In genomic region chr15:92714457-92715401, GRCh38 we compare ENCODE assay signal across 8 cellular contexts. TPM values are rescaled to one million over a fixed set of nuclear protein-coding genes. Genes with fewer than 3 reads are reported as not detected.
DNase-seq lines count a peak whose midpoint lies in the region; ATAC-seq and TF ChIP-seq lines count a peak whose summit lies in the region.

No MANE protein-coding gene starts in this region.

- TF ChIP-seq CTCF in activated B cell treated with CpG ODN at 0.5 μM for 24 hours (IDR thresholded peaks at IDR 0.05): no peak

- no peaks in the 10 kb centered on the region for H3K9me3 Mint-ChIP-seq in activated B cell treated with CpG ODN at 0.5 μM for 24 hours

- intact Hi-C loops in activated B cell treated with CpG ODN at 0.5 μM for 24 hours (cut with micrococcal nuclease): loop anchor here (5.0 kb wide), 2 partner anchors 203 to 437 kb away; no protein-coding TSS in a partner anchor

- no peaks in the 10 kb centered on the region for H3K36me3 Mint-ChIP-seq in activated B cell treated with CpG ODN at 0.5 μM for 24 hours (ENCODE audit: low read depth)

- POLR2A ChIA-PET in activated B cell treated with CpG ODN at 0.5 μM for 24 hours (lab: Charles Lee): no interaction called here

- peak; percentile 58 for ATAC-seq in HG02970 (IDR thresholded peaks at IDR 0.05; ENCODE audit: low FRiP score, unreplicated experiment)
- peak; percentile 82 for ATAC-seq in activated B cell treated with CpG ODN at 0.5 μM for 24 hours (ENCODE audit: low read depth)

- CTCF ChIA-PET in activated B cell treated with CpG ODN at 0.5 μM for 24 hours (lab: Charles Lee): interaction anchor here (0.8 to 2.2 kb wide), 11 partner anchors 13 to 1412 kb away, joined by 3 to 26 read pairs (median 5); no protein-coding TSS in a partner anchor

- H3K27ac Mint-ChIP-seq in activated B cell treated with CpG ODN at 0.5 μM for 24 hours: no peak overlapping the region

- H3K4me3 Mint-ChIP-seq in activated B cell treated with CpG ODN at 0.5 μM for 24 hours: peak overlapping the region; percentile 68

- peaks cover 7% of the 10 kb centered on the region for H3K4me1 Mint-ChIP-seq in activated B cell treated with CpG ODN at 0.5 μM for 24 hours

- H3K27me3 Mint-ChIP-seq in activated B cell treated with CpG ODN at 0.5 μM for 24 hours: peaks cover 39% of the 10 kb centered on the region

- peak; percentile 33 for DNase-seq in DMS153 treated with DMSO at 0.1 percent for 48 hours (lab: John Stamatoyannopoulos, UW; ENCODE audit: unreplicated experiment)
- no peak for DNase-seq in DMS153 (lab: John Stamatoyannopoulos, UW)
- DNase-seq in NCI-H2196 treated with DMSO at 0.1 percent for 48 hours (lab: John Stamatoyannopoulos, UW; ENCODE audit: unreplicated experiment): peak; percentile 46
- DNase-seq in activated B cell treated with CpG ODN at 0.5 μM for 24 hours: peak; percentile 51
- DNase-seq in central memory CD4-positive, alpha-beta T cell: peak; percentile 54
- DNase-seq in islet precursor cell: peak; percentile 82
- DNase-seq in stimulated activated CD4-positive, alpha-beta T cell treated with anti-CD3 and anti-CD28 coated beads, Interleukin-12 subunit alpha, Interleukin-12 subunit beta, amount 100 ng/mL, for 4 hours: peak; percentile 73

RNA-seq across cellular contexts. Expression of gene FAM174B, which starts 59.2 kb away (rescaled TPM):
- 0.91 and 1.1 TPM in 2 replicates for total RNA-seq in activated B cell treated with CpG ODN at 0.5 μM for 24 hours
